Comparison of ENCODE assay signal across 19 cellular contexts in genomic region chr6:16078064-16078463, GRCh38.
DNase-seq lines count a peak whose midpoint lies in the region; ATAC-seq lines count a peak whose summit lies in the region.
"Had no signal": no experiment of that assay in that cellular context is flagged by ENCODE, and none has a peak within 500 bp of the region (broad histone marks: within the 10 kb centered on the region; RNA-seq: fewer than 3 reads in every experiment).

No MANE protein-coding gene starts in this region.

- ATAC-seq in GM18498 (IDR thresholded peaks at IDR 0.05; ENCODE audit: unreplicated experiment) (peak; percentile 63), GM19351 (IDR thresholded peaks at IDR 0.05; ENCODE audit: unreplicated experiment) (peak; percentile 78), GM21825 (IDR thresholded peaks at IDR 0.05; ENCODE audit: unreplicated experiment) (peak; percentile 80), HG03378 (IDR thresholded peaks at IDR 0.05; ENCODE audit: unreplicated experiment) (peak; percentile 82)
- no peak for ATAC-seq in effector memory CD8-positive, alpha-beta T cell (replicated peaks)
- ATAC-seq: left ventricle myocardium superior; naive thymus-derived CD8-positive, alpha-beta T cell; Right ventricle myocardium inferior; stimulated activated naive B cell treated with anti-CD40 and anti-IgM and Interleukin-4, amounts not matched to agents 10 μg/mL and 1 μg/mL and 100 μg/mL, for 72 hours had no signal

- H3K4me3 Mint-ChIP-seq in effector memory CD8-positive, alpha-beta T cell = no peak overlapping the region
- H3K4me3 Mint-ChIP-seq: activated CD4-positive, alpha-beta memory T cell treated with anti-CD3 and anti-CD28 coated beads for 36 hours; H9; naive thymus-derived CD8-positive, alpha-beta T cell; stimulated activated naive B cell treated with anti-CD40 and anti-IgM and Interleukin-4, amounts not matched to agents 10 μg/mL and 1 μg/mL and 100 μg/mL, for 72 hours; T-helper 2 cell treated with Interferon-gamma antibody and Interleukin-4, amounts not matched to agents 5 μg/mL and 100 μg/mL, for 36 hours had no signal

- H3K36me3 Mint-ChIP-seq in effector memory CD8-positive, alpha-beta T cell (ENCODE audit: insufficient read depth) = no peaks in the 10 kb centered on the region
- H3K36me3 Mint-ChIP-seq: activated CD4-positive, alpha-beta memory T cell treated with anti-CD3 and anti-CD28 coated beads for 36 hours; naive thymus-derived CD8-positive, alpha-beta T cell; stimulated activated naive B cell treated with anti-CD40 and anti-IgM and Interleukin-4, amounts not matched to agents 10 μg/mL and 1 μg/mL and 100 μg/mL, for 72 hours had no signal

- peaks cover 0 to 8% of the 10 kb centered on the region in 2 donors for H3K27me3 Mint-ChIP-seq in effector memory CD8-positive, alpha-beta T cell

- H3K4me1 Mint-ChIP-seq in effector memory CD8-positive, alpha-beta T cell (ENCODE audit: low read depth in 2 of 2) = no peaks in the 10 kb centered on the region
- H3K4me1 Mint-ChIP-seq: H9 had no signal

- H3K27ac Mint-ChIP-seq in effector memory CD8-positive, alpha-beta T cell = no peak overlapping the region
- H3K27ac Mint-ChIP-seq: activated CD4-positive, alpha-beta memory T cell treated with anti-CD3 and anti-CD28 coated beads for 36 hours; H9; naive thymus-derived CD8-positive, alpha-beta T cell; stimulated activated naive B cell treated with anti-CD40 and anti-IgM and Interleukin-4, amounts not matched to agents 10 μg/mL and 1 μg/mL and 100 μg/mL, for 72 hours; T-helper 2 cell treated with Interferon-gamma antibody and Interleukin-4, amounts not matched to agents 5 μg/mL and 100 μg/mL, for 36 hours had no signal

- no peaks in the 10 kb centered on the region for H3K9me3 Mint-ChIP-seq in effector memory CD8-positive, alpha-beta T cell
- H3K9me3 Mint-ChIP-seq: activated CD4-positive, alpha-beta memory T cell treated with anti-CD3 and anti-CD28 coated beads for 36 hours; H9; naive thymus-derived CD8-positive, alpha-beta T cell; stimulated activated naive B cell treated with anti-CD40 and anti-IgM and Interleukin-4, amounts not matched to agents 10 μg/mL and 1 μg/mL and 100 μg/mL, for 72 hours; T-helper 2 cell treated with Interferon-gamma antibody and Interleukin-4, amounts not matched to agents 5 μg/mL and 100 μg/mL, for 36 hours had no signal

- DNase-seq in epidermal melanocyte (ENCODE audit: insufficient read length, low spot score) (no peak), GM19240 (ENCODE audit: insufficient read length, low spot score) (no peak), COLO668 (lab: John Stamatoyannopoulos, UW; ENCODE audit: unreplicated experiment) (no peak)
- no peak for DNase-seq in effector memory CD8-positive, alpha-beta T cell
- DNase-seq: activated CD4-positive, alpha-beta memory T cell treated with anti-CD3 and anti-CD28 coated beads for 36 hours; dermis blood vessel endothelial cell; H9; left ventricle myocardium superior; naive thymus-derived CD8-positive, alpha-beta T cell; NCI-H2029 treated with DMSO at 0.1 percent for 48 hours; retina; stimulated activated CD4-positive, alpha-beta T cell treated with anti-CD3 and anti-CD28 coated beads, Interleukin-4, amount 100 ng/mL, for 4 hours; stimulated activated naive B cell treated with anti-CD40 and anti-IgM and Interleukin-4, amounts not matched to agents 10 μg/mL and 1 μg/mL and 100 μg/mL, for 72 hours had no signal
